ENCODE assay signal across 8 cellular contexts in genomic region chr6:30672445-30673253, GRCh38. TPM values are rescaled to one million over a fixed set of nuclear protein-coding genes. Genes with fewer than 3 reads are reported as not detected.
DNase-seq lines count a peak whose midpoint lies in the region; TF ChIP-seq lines count a peak whose summit lies in the region.

Gene DHX16, minus strand, starts transcription at chr6:30673006. Its CDS starts 165 bp downstream, at chr6:30672841.

- H3K9me3 Mint-ChIP-seq in neural crest cell = no peaks in the 10 kb centered on the region

- H3K9me3 ChIP-seq in MG63 (no peaks in the 10 kb centered on the region), stomach smooth muscle (ENCODE audit: control insufficient read depth in 2 of 2, low read length in 2 of 2) (no peaks in the 10 kb centered on the region)

- TF ChIP-seq CTCF in foreskin fibroblast (IDR thresholded peaks at IDR 0.05; ENCODE audit: low read depth, low read length) = peak; percentile 88
- TF ChIP-seq CTCF in neural crest cell (conservative IDR thresholded peaks at IDR 0.05) = peak; percentile 90

- peak within 1 kb of the TSS; percentile 91 for H3K4me3 ChIP-seq in MG63
- H3K4me3 ChIP-seq in foreskin fibroblast (ENCODE audit: low read depth in 1 of 2, low read length in 2 of 2) = peak within 1 kb of the TSS; percentile 89 to 99
- H3K4me3 ChIP-seq in stomach smooth muscle (ENCODE audit: low read length in 2 of 2) = peak within 1 kb of the TSS; percentile 99 to 100

- H3K4me1 Mint-ChIP-seq in neural crest cell = peaks cover 18% of the 10 kb centered on the region

- peak; percentile 97 for DNase-seq in EH (ENCODE audit: low read depth)
- DNase-seq in GOT3 (lab: John Stamatoyannopoulos, UW) = peak; percentile 71
- peak; percentile 94 for DNase-seq in MG63
- DNase-seq in SIG-M5 treated with dmso at 0.1 percent for 504 hours (lab: John Stamatoyannopoulos, UW; ENCODE audit: unreplicated experiment) = peak; percentile 94
- peak; percentile 92 for DNase-seq in activated gamma-delta T cell treated with Interleukin-2 at 50 U/mL for 16 hours
- peak; percentile 97 to 99 for DNase-seq in foreskin fibroblast
- peak; percentile 97 for DNase-seq in neural crest cell (ENCODE audit: low read depth, low spot score)

- no peaks in the 10 kb centered on the region for H3K27me3 Mint-ChIP-seq in neural crest cell (ENCODE audit: low read depth)

- H3K4me3 Mint-ChIP-seq in neural crest cell = peak within 1 kb of the TSS; percentile 90

- H3K27ac Mint-ChIP-seq in neural crest cell (ENCODE audit: unreplicated experiment) = peak within 1 kb of the TSS; percentile 28

- H3K4me1 ChIP-seq in stomach smooth muscle (ENCODE audit: control insufficient read depth, insufficient read depth, low read length) = peaks cover 14% of the 10 kb centered on the region

- H3K9ac ChIP-seq in stomach smooth muscle (ENCODE audit: low read length in 2 of 2) = peak within 1 kb of the TSS; percentile 87 to 95

- H3K27me3 ChIP-seq in MG63 (no peaks in the 10 kb centered on the region), stomach smooth muscle (ENCODE audit: control insufficient read depth in 1 of 2, insufficient read depth in 2 of 2, low read length in 2 of 2) (no peaks in the 10 kb centered on the region)

- H3K27ac ChIP-seq in stomach smooth muscle (ENCODE audit: low read length) = peak within 1 kb of the TSS; percentile 58

- peaks cover 10% of the 10 kb centered on the region for H3K36me3 Mint-ChIP-seq in neural crest cell (ENCODE audit: low read depth)

- H3K36me3 ChIP-seq in MG63 (peaks cover 18% of the 10 kb centered on the region), stomach smooth muscle (ENCODE audit: control insufficient read depth in 2 of 2, insufficient read depth in 2 of 2, low read length in 2 of 2) (peaks cover 28 to 40% of the 10 kb centered on the region in 2 donors)

RNA-seq across cellular contexts. Expression of gene DHX16, which starts in this region (rescaled TPM):
- total RNA-seq in MG63 (2014; rRNA removed; shearing (Covaris generic); ENCODE audit: low replicate concordance) = 16.6 and 24.2 TPM in 2 replicates
- 30.3 and 31.3 TPM in 2 replicates for total RNA-seq in neural crest cell

Comparison
In these comparisons a context has a peak if more than half of its experiments do, and no peak if none do; other contexts are left out.
1. Peak in every context shown above with its lines: DNase-seq, H3K4me3 ChIP-seq and H3K27ac ChIP-seq.